ENCODE assay signal across 8 cellular contexts in genomic region chr11:126355324-126355925, GRCh38. TPM values are rescaled to one million over a fixed set of nuclear protein-coding genes. Genes with fewer than 3 reads are reported as not detected.
DNase-seq lines count a peak whose midpoint lies in the region; ATAC-seq, FAIRE-seq and TF ChIP-seq lines count a peak whose summit lies in the region.

ST3GAL4 (plus strand) TSS chr11:126355686; CDS start chr11:126406156, 50,470 bp downstream.

- no peak for FAIRE-seq in D721Med (lab: Jason Lieb, UNC)
- FAIRE-seq in pancreas (lab: Jason Lieb, UNC): no peak

- peak within 1 kb of the TSS; percentile 1 for H3K27ac Mint-ChIP-seq in activated naive CD4-positive, alpha-beta T cell treated with anti-CD3 and anti-CD28 coated beads, Interleukin-2, amount 50 U/mL, for 24 hours
- peak within 1 kb of the TSS; percentile 89 for H3K27ac Mint-ChIP-seq in glutamatergic neuron (ENCODE audit: unreplicated experiment)

- DNase-seq in D721Med (ENCODE audit: insufficient read length, low spot score) (peak; percentile 95), HuH-7 (ENCODE audit: low spot score) (peak; percentile 95), SK-MEL-5 (ENCODE audit: low read depth, low spot score) (peak; percentile 77), glutamatergic neuron (peak; percentile 95), pancreas (peak; percentile 69 to 89 (median 80)), thyroid gland (peak; percentile 62 to 65)

- H3K4me1 Mint-ChIP-seq in activated naive CD4-positive, alpha-beta T cell treated with anti-CD3 and anti-CD28 coated beads, Interleukin-2, amount 50 U/mL, for 24 hours: peaks cover 25% of the 10 kb centered on the region
- peaks cover 45% of the 10 kb centered on the region for H3K4me1 Mint-ChIP-seq in glutamatergic neuron (ENCODE audit: low read depth, unreplicated experiment)

- peak; percentile 49 for ATAC-seq in GM21367 (IDR thresholded peaks at IDR 0.05; ENCODE audit: unreplicated experiment)
- ATAC-seq in pancreas: peak; percentile 78 to 94 (median 90)

- no peaks in the 10 kb centered on the region for H3K9me3 Mint-ChIP-seq in activated naive CD4-positive, alpha-beta T cell treated with anti-CD3 and anti-CD28 coated beads, Interleukin-2, amount 50 U/mL, for 24 hours
- H3K9me3 Mint-ChIP-seq in glutamatergic neuron (ENCODE audit: unreplicated experiment): peaks cover 2% of the 10 kb centered on the region

- H3K27me3 ChIP-seq in pancreas (no peaks in the 10 kb centered on the region), thyroid gland (no peaks in the 10 kb centered on the region)

- H3K27ac ChIP-seq in pancreas (peak within 1 kb of the TSS in 1 of 4 donors; percentile 17), thyroid gland (peak within 1 kb of the TSS; percentile 61 to 63 (median 62))

- H3K4me3 ChIP-seq in pancreas: peak within 1 kb of the TSS; percentile 20 to 63 (median 52)
- H3K4me3 ChIP-seq in thyroid gland (replicated peaks in 1 of 3): peak within 1 kb of the TSS; percentile 3 to 43 (median 39)

- H3K27me3 Mint-ChIP-seq in activated naive CD4-positive, alpha-beta T cell treated with anti-CD3 and anti-CD28 coated beads, Interleukin-2, amount 50 U/mL, for 24 hours: no peaks in the 10 kb centered on the region
- peaks cover 8% of the 10 kb centered on the region for H3K27me3 Mint-ChIP-seq in glutamatergic neuron (ENCODE audit: unreplicated experiment)

- TF ChIP-seq CTCF in D721Med (IDR thresholded peaks at IDR 0.05; ENCODE audit: insufficient read depth, missing control alignments) (no peak), glutamatergic neuron (IDR thresholded peaks at IDR 0.05; ENCODE audit: partially characterized antibody, unreplicated experiment) (no peak), pancreas (IDR thresholded peaks at IDR 0.05) (no peak), thyroid gland (IDR thresholded peaks at IDR 0.05) (no peak)

- H3K36me3 ChIP-seq in pancreas: no peaks in the 10 kb centered on the region
- H3K36me3 ChIP-seq in thyroid gland: no peaks in the 10 kb centered on the region

- H3K9me3 ChIP-seq in pancreas (no peaks in the 10 kb centered on the region), thyroid gland (no peaks in the 10 kb centered on the region)

- H3K4me3 Mint-ChIP-seq in activated naive CD4-positive, alpha-beta T cell treated with anti-CD3 and anti-CD28 coated beads, Interleukin-2, amount 50 U/mL, for 24 hours: peak within 1 kb of the TSS; percentile 93
- peak within 1 kb of the TSS; percentile 95 for H3K4me3 Mint-ChIP-seq in glutamatergic neuron (ENCODE audit: unreplicated experiment)

- TF ChIP-seq POLR2A in thyroid gland (IDR thresholded peaks at IDR 0.05): peak in 1 of 2 donors; percentile 35

- in situ Hi-C loops in SK-MEL-5 (cut with HindIII; ENCODE audit: low pct_unique_long_range_greater_than_20kb, low sequenced_read_pairs): no loop called here

- H3K36me3 Mint-ChIP-seq in activated naive CD4-positive, alpha-beta T cell treated with anti-CD3 and anti-CD28 coated beads, Interleukin-2, amount 50 U/mL, for 24 hours: no peaks in the 10 kb centered on the region
- no peaks in the 10 kb centered on the region for H3K36me3 Mint-ChIP-seq in glutamatergic neuron (ENCODE audit: unreplicated experiment)

- 0 to 1% methylated on average over 29 to 71 of the region's 71 CpGs for WGBS in pancreas, 2 donors
- WGBS in thyroid gland, 2 donors: 0 to 2% methylated on average over 13 to 17 of the region's 71 CpGs

- H3K4me1 ChIP-seq in pancreas (peaks cover 0 to 18% (median 4%) of the 10 kb centered on the region in 3 donors), thyroid gland (peaks cover 11 to 40% of the 10 kb centered on the region in 2 donors)

- intact Hi-C loops in pancreas (cut with DNase I) (no loop called here), thyroid gland (cut with DNase I) (no loop called here)

RNA-seq across cellular contexts. Expression of gene ST3GAL4, which starts in this region (rescaled TPM):
- total RNA-seq in SK-MEL-5 (2014; rRNA removed; shearing (Covaris generic)): 198 and 242 TPM in 2 replicates
- polyA plus RNA-seq in SK-MEL-5 (2015; cell fraction: cytosol; rRNA removed): 395 and 419 TPM in 2 replicates
- polyA plus RNA-seq in SK-MEL-5 (2015; cell fraction: nucleus; rRNA removed): 126 and 127 TPM in 2 replicates
- total RNA-seq in glutamatergic neuron (ENCODE audit: unreplicated experiment): 10.4 TPM
- 10 to 100 TPM in 2 of 6 donors, 1 to 10 TPM in 4; 2.6 to 10.5 (median 9.4) TPM for total RNA-seq in pancreas
- polyA plus RNA-seq in pancreas: 10 to 100 TPM in 1 of 2 donors, 1 to 10 TPM in 1; 5.7 to 12.9 TPM
- total RNA-seq in thyroid gland: 10 to 100 TPM in 3 of 4 donors, 1 to 10 TPM in 1; 5.3 to 33.9 (median 26.4) TPM
